17 cellular contexts compared by ENCODE assay signal in the genomic region with DNA sequence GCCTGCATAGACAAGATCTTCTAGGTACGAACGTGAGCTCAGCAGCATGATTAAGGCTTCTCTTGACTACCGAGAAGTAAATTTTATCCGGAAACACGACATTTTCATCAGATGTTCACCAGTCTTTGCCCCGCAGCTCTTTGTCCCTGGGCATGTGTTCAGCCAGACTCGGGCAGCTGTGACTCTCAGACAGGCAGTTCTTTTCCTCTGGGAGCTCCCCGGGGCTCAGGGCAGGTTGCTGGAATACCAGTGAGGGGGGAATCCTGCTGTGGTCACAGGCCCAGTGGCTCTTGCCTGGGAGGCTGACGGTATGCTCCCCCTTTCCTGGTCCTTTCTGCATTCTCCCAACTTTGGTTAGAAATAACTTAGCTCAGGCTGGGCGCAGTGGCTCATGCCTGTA.
"Had no signal": no experiment of that assay in that cellular context is flagged by ENCODE, and none has a peak within 500 bp of the region (broad histone marks: within the 10 kb centered on the region; RNA-seq: fewer than 3 reads in every experiment).

No MANE protein-coding gene starts in this region.

- H3K4me3 Mint-ChIP-seq: naive B cell, nephron progenitor cell had no signal

- DNase-seq: effector memory CD4-positive, alpha-beta T cell; left colon; left ventricle myocardium superior; mesenchymal stem cell; midbrain; naive B cell; nephron progenitor cell; nucleus accumbens; ovary; sigmoid colon; small intestine; stimulated activated CD4-positive, alpha-beta T cell treated with anti-CD3 and anti-CD28 coated beads, Interleukin-12 subunit alpha, Interleukin-12 subunit beta, amount 100 ng/mL, for 4 hours; stimulated activated naive CD4-positive, alpha-beta T cell; stomach; substantia nigra; transverse colon had no signal

- H3K27ac Mint-ChIP-seq: naive B cell had no signal

- ATAC-seq: gastroesophageal sphincter, left colon, left ventricle myocardium superior had no signal

- H3K36me3 Mint-ChIP-seq: naive B cell had no signal
